ENCODE assay signal across 1 cellular context in genomic region chr12:105334001-105334400, GRCh38.
TF ChIP-seq lines count a peak whose summit lies in the region.

No MANE protein-coding gene starts in this region.

TF ChIP-seq in GM12878, 131 proteins besides CTCF, POLR2A, EP300 and RAD21 (continued from another document):
- no peak for TF ChIP-seq RBBP5 (conservative IDR thresholded peaks at IDR 0.05)
- no peak for TF ChIP-seq NR2C1 (IDR thresholded peaks at IDR 0.05)
- no peak for TF ChIP-seq WRNIP1 (IDR thresholded peaks at IDR 0.05; ENCODE audit: borderline replicate concordance, low read depth, low read length)
- TF ChIP-seq PRDM15 (CRISPR knock-in tag; IDR thresholded peaks at IDR 0.05) = no peak
- TF ChIP-seq ZNF622 (IDR thresholded peaks at IDR 0.05) = no peak
- TF ChIP-seq USF2 (IDR thresholded peaks at IDR 0.05; ENCODE audit: borderline replicate concordance, low read depth, low read length) = no peak
- TF ChIP-seq MXI1 (IDR thresholded peaks at IDR 0.05; ENCODE audit: low read depth, low read length) = no peak
- no peak for TF ChIP-seq STAT1 (conservative IDR thresholded peaks at IDR 0.05)
- TF ChIP-seq NFYA (IDR thresholded peaks at IDR 0.05; ENCODE audit: borderline replicate concordance, low read depth, low read length) = no peak
- TF ChIP-seq ZBTB11 (CRISPR knock-in tag; IDR thresholded peaks at IDR 0.05) = no peak
- TF ChIP-seq SKIL (IDR thresholded peaks at IDR 0.05; ENCODE audit: low read depth, poor library complexity, severe bottlenecking) = no peak
- no peak for TF ChIP-seq SUPT20H (IDR thresholded peaks at IDR 0.05; ENCODE audit: borderline replicate concordance, control insufficient read depth, low read depth, low read length)
TF ChIP-seq in GM12878: peak in this region for 0.
